9 cellular contexts compared by ENCODE assay signal in the genomic region with DNA sequence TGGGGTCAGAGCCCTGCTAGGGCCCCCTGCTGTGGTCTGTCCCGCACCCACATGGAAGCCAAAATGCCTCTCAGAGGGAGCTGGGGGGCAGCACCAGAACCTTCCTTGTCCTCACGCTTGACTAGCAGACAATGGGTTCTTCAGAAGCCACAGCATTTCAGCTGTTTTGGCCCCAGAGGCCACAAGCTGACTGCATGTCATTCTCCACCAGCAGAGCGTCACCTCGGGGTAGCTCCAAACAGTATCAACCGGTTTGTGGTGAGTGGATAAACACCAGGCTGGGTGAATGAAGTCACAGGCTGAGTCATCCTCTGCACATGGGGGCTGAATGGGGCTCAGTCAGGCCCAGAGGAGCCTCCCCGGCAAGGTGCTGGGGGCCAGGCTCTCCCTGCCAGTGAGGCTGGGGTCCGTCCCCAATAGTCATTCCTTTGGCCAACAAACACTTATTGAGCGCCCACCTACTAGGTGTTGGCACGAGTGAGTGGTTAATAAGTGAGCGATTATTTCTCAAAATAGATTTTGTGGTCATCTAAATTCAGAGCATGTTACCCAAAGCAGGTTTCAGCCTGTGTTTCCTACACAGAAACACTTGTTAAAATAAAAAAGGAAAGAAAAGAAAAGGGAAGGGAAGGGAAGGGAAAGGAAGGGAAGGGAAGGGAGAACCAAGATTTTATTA. TPM values are rescaled to one million over a fixed set of nuclear protein-coding genes. Genes with fewer than 3 reads are reported as not detected.
A peak's percentile ranks its signal among the peaks of the same experiment; 100 is the strongest.
DNase-seq lines count a peak whose midpoint lies in the region; ATAC-seq lines count a peak whose summit lies in the region.
"Had no signal": no experiment of that assay in that cellular context is flagged by ENCODE, and none has a peak within 500 bp of the region (broad histone marks: within the 10 kb centered on the region; RNA-seq: fewer than 3 reads in every experiment).

No MANE protein-coding gene starts in this region.

- DNase-seq in NCI-H2196 (lab: John Stamatoyannopoulos, UW; ENCODE audit: unreplicated experiment) (peak; percentile 9), NCI-H2196 treated with DMSO at 0.1 percent for 48 hours (lab: John Stamatoyannopoulos, UW; ENCODE audit: unreplicated experiment) (no peak), HUDEP-2 (lab: John Stamatoyannopoulos, UW; ENCODE audit: unreplicated experiment in 76 of 76) (peak in 63 of 76 experiments; percentile 29 to 85 (median 64)), left kidney (ENCODE audit: low read depth, low spot score) (peak; percentile 43), NCI-H345 (lab: John Stamatoyannopoulos, UW) (no peak), Right ventricle myocardium superior (no peak)
- peak; percentile 40 to 58 for DNase-seq in activated T-cell treated with anti-CD3 and anti-CD28 coated beads, Interleukin-2, amount 50 U/mL, for 48 hours

- ATAC-seq in GM21786 (IDR thresholded peaks at IDR 0.05; ENCODE audit: unreplicated experiment), result peak; percentile 96
- ATAC-seq in Right ventricle myocardium superior (ENCODE audit: poor library complexity), result no peak

- intact Hi-C loops in Right ventricle myocardium superior (cut with DNase I), result loop anchor here (10.0 kb wide), 1 partner anchor 96 kb away; no protein-coding TSS in a partner anchor

RNA-seq across cellular contexts. Expression of a gene that starts 9.1 kb away (rescaled TPM):
- 0.59 TPM for total RNA-seq in Right ventricle myocardium superior
- total RNA-seq: cardiac muscle cell had no signal

RNA-seq across cellular contexts. Expression of a gene that starts 53.3 kb away (rescaled TPM):
- total RNA-seq in Right ventricle myocardium superior, result not detected

Comparison
In these comparisons a context has a peak if more than half of its experiments do, and no peak if none do; other contexts are left out.
1. DNase-seq: peak in NCI-H2196 (single experiment), HUDEP-2 (63 of 76), activated T-cell treated with anti-CD3 and anti-CD28 coated beads, Interleukin-2, amount 50 U/mL, for 48 hours (2 of 2) and left kidney (single experiment); none in NCI-H2196 treated with DMSO at 0.1 percent for 48 hours (single experiment), NCI-H345 (single experiment) and Right ventricle myocardium superior (single experiment).